ENCODE assay signal across 20 cellular contexts in the genomic region with DNA sequence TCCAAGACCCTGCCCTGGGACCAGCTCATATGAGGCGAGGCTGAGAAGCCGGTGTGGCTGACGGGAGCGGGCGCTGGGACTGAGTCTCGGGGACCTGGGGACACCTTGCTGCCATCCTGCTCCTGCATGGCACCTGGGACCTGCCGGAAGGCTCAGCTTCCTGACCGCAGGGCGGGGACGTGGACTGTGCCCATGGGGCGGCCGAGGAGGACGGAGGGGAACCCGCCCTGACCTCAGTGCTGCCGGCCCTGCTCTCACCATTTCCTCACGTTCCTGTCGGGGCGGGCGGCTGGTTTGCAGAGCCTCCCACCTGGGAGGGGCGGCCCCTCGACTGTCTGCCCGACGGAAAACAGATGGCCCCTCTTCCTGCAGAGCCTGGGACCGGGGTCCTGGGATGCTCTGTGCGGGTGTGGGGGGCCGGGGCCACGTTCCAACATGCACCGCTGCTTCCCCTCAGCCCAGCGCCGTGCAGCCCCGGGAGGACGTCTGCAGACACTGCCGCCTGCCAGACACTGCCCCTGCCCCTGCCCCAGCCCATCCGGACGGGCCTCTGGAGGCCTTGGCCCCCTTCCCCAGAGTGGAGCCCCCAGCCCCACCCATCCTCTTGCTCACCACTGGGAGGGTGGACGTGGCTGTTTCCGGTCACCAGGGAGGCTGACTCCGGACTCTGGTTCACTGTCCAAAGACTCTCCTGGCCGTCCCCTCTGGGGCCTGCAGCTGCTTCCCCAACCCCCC. TPM values are rescaled to one million over a fixed set of nuclear protein-coding genes. Genes with fewer than 3 reads are reported as not detected.
"Had no signal": no experiment of that assay in that cellular context is flagged by ENCODE, and none has a peak within 500 bp of the region (broad histone marks: within the 10 kb centered on the region; RNA-seq: fewer than 3 reads in every experiment).

No MANE protein-coding gene starts in this region.

- ATAC-seq: activated CD8-positive, alpha-beta memory T cell treated with anti-CD3 and anti-CD28 coated beads, Interleukin-2, amount 10 ng/mL, durations not matched to agents 7 days and 5 days; natural killer cell had no signal

- H3K4me1 Mint-ChIP-seq: activated CD4-positive, alpha-beta memory T cell treated with anti-CD3 and anti-CD28 coated beads, Interleukin-2, amount 10 ng/mL, durations not matched to agents 7 days and 5 days; activated CD8-positive, alpha-beta memory T cell treated with anti-CD3 and anti-CD28 coated beads, Interleukin-2, amount 10 ng/mL, durations not matched to agents 7 days and 5 days; memory B cell; natural killer cell had no signal

- H3K36me3 ChIP-seq: colonic mucosa, spleen, transverse colon, vagina had no signal

- H3K27ac Mint-ChIP-seq: activated CD4-positive, alpha-beta memory T cell treated with anti-CD3 and anti-CD28 coated beads, Interleukin-2, amount 10 ng/mL, durations not matched to agents 7 days and 5 days; activated CD8-positive, alpha-beta memory T cell treated with anti-CD3 and anti-CD28 coated beads, Interleukin-2, amount 10 ng/mL, durations not matched to agents 7 days and 5 days; activated naive CD8-positive, alpha-beta T cell; memory B cell; natural killer cell had no signal

- DNase-seq: activated CD4-positive, alpha-beta memory T cell treated with anti-CD3 and anti-CD28 coated beads, Interleukin-2, amount 10 ng/mL, durations not matched to agents 7 days and 5 days; activated CD4-positive, alpha-beta T cell treated with anti-CD3 and anti-CD28 coated beads for 48 hours; activated CD4-positive, CD25-positive, alpha-beta regulatory T cell; activated CD8-positive, alpha-beta memory T cell treated with anti-CD3 and anti-CD28 coated beads, Interleukin-2, amount 10 ng/mL, durations not matched to agents 7 days and 5 days; central memory CD4-positive, alpha-beta T cell; colonic mucosa; erythroblast; foreskin melanocyte; natural killer cell; spleen; stimulated activated CD4-positive, alpha-beta T cell treated with anti-CD3 and anti-CD28 coated beads, Interleukin-4, amount 100 ng/mL, for 4 hours; stimulated activated naive CD4-positive, alpha-beta T cell; substantia nigra; T-cell; T-helper 9 cell; transverse colon had no signal

- H3K4me3 ChIP-seq: colonic mucosa, spleen, transverse colon, vagina had no signal

- H3K27me3 ChIP-seq: colonic mucosa, vagina had no signal

- H3K9me3 Mint-ChIP-seq: activated CD4-positive, alpha-beta memory T cell treated with anti-CD3 and anti-CD28 coated beads, Interleukin-2, amount 10 ng/mL, durations not matched to agents 7 days and 5 days; memory B cell; natural killer cell; T-cell had no signal

- H3K36me3 Mint-ChIP-seq: activated CD8-positive, alpha-beta memory T cell treated with anti-CD3 and anti-CD28 coated beads, Interleukin-2, amount 10 ng/mL, durations not matched to agents 7 days and 5 days; activated naive CD8-positive, alpha-beta T cell; natural killer cell; T-cell had no signal

- H3K27ac ChIP-seq: colonic mucosa, spleen, transverse colon, vagina had no signal

- H3K9me3 ChIP-seq: colonic mucosa, spleen, transverse colon, vagina had no signal

- H3K4me1 ChIP-seq: colonic mucosa, transverse colon had no signal

- H3K4me3 Mint-ChIP-seq: activated CD4-positive, alpha-beta memory T cell treated with anti-CD3 and anti-CD28 coated beads, Interleukin-2, amount 10 ng/mL, durations not matched to agents 7 days and 5 days; activated CD8-positive, alpha-beta memory T cell treated with anti-CD3 and anti-CD28 coated beads, Interleukin-2, amount 10 ng/mL, durations not matched to agents 7 days and 5 days; activated naive CD8-positive, alpha-beta T cell; memory B cell; natural killer cell had no signal

RNA-seq across cellular contexts. Expression of a gene that starts 43.9 kb away (rescaled TPM):
- total RNA-seq: activated CD4-positive, alpha-beta memory T cell treated with anti-CD3 and anti-CD28 coated beads, Interleukin-2, amount 10 ng/mL, durations not matched to agents 7 days and 5 days; activated CD8-positive, alpha-beta memory T cell treated with anti-CD3 and anti-CD28 coated beads, Interleukin-2, amount 10 ng/mL, durations not matched to agents 7 days and 5 days; liver; natural killer cell; spleen; T-cell; transverse colon had no signal
- polyA plus RNA-seq: liver, spleen had no signal

RNA-seq across cellular contexts. Expression of a gene that starts 47.1 kb away (rescaled TPM):
- total RNA-seq: natural killer cell had no signal
